In genomic region chr20:61558726-61559125, GRCh38 we compare ENCODE assay signal across 13 cellular contexts.
DNase-seq lines count a peak whose midpoint lies in the region; ATAC-seq and TF ChIP-seq lines count a peak whose summit lies in the region.
"Had no signal": no experiment of that assay in that cellular context is flagged by ENCODE, and none has a peak within 500 bp of the region (broad histone marks: within the 10 kb centered on the region; RNA-seq: fewer than 3 reads in every experiment).

No MANE protein-coding gene starts in this region.

- ATAC-seq in GM18907 (IDR thresholded peaks at IDR 0.05; ENCODE audit: unreplicated experiment), result no peak
- ATAC-seq in HG03565 (IDR thresholded peaks at IDR 0.05; ENCODE audit: unreplicated experiment), result no peak
- ATAC-seq: activated T-cell treated with anti-CD3 and anti-CD28 coated beads, Interleukin-2, amount 50 U/mL, for 4 hours; stimulated activated naive CD8-positive, alpha-beta T cell treated with anti-CD3 and anti-CD28 coated beads, Interleukin-15, amount 100 ng/mL, for 72 hours had no signal

- peak overlapping the region; percentile 51; the same call in 1 of the 2 replicates for H3K27ac Mint-ChIP-seq in HFFc6
- H3K27ac Mint-ChIP-seq: mesothelial cell of epicardium; stimulated activated naive CD8-positive, alpha-beta T cell treated with anti-CD3 and anti-CD28 coated beads, Interleukin-15, amount 100 ng/mL, for 72 hours had no signal

- H3K36me3 Mint-ChIP-seq in HFFc6 (ENCODE audit: low read depth), result no peaks in the 10 kb centered on the region
- H3K36me3 Mint-ChIP-seq: mesothelial cell of epicardium had no signal

- peaks cover 63% of the 10 kb centered on the region for H3K4me1 Mint-ChIP-seq in HFFc6 (ENCODE audit: low read depth)
- H3K4me1 Mint-ChIP-seq: mesothelial cell of epicardium; stimulated activated naive CD8-positive, alpha-beta T cell treated with anti-CD3 and anti-CD28 coated beads, Interleukin-15, amount 100 ng/mL, for 72 hours had no signal

- 0 out of 2 replicates have a peak overlapping the region, but pooled peaks have one; percentile 15 for H3K4me3 Mint-ChIP-seq in HFFc6
- H3K4me3 Mint-ChIP-seq: activated T-cell treated with anti-CD3 and anti-CD28 coated beads, Interleukin-2, amount 50 U/mL, for 4 hours; mesothelial cell of epicardium; stimulated activated naive CD8-positive, alpha-beta T cell treated with anti-CD3 and anti-CD28 coated beads, Interleukin-15, amount 100 ng/mL, for 72 hours had no signal

- DNase-seq in A172 (ENCODE audit: low spot score), result peak; percentile 65
- peak; percentile 46 for DNase-seq in HFFc6
- DNase-seq in SW480 (ENCODE audit: low spot score), result peak; percentile 33
- peak; percentile 42 for DNase-seq in iPS-NIHi7 (ENCODE audit: extremely low spot score)
- DNase-seq in pons (ENCODE audit: low spot score), result no peak
- no peak for DNase-seq in GOT3 (lab: John Stamatoyannopoulos, UW)
- DNase-seq: activated T-cell treated with anti-CD3 and anti-CD28 coated beads, Interleukin-2, amount 50 U/mL, for 4 hours; dermis blood vessel endothelial cell; SK-N-SH; stimulated activated naive CD8-positive, alpha-beta T cell treated with anti-CD3 and anti-CD28 coated beads, Interleukin-15, amount 100 ng/mL, for 72 hours had no signal

- H3K27me3 Mint-ChIP-seq in HFFc6 (ENCODE audit: insufficient read depth), result peaks cover 1% of the 10 kb centered on the region
- H3K27me3 Mint-ChIP-seq: stimulated activated naive CD8-positive, alpha-beta T cell treated with anti-CD3 and anti-CD28 coated beads, Interleukin-15, amount 100 ng/mL, for 72 hours had no signal

- TF ChIP-seq CTCF in HFFc6 (IDR thresholded peaks at IDR 0.05), result no peak

- no peaks in the 10 kb centered on the region for H3K9me3 Mint-ChIP-seq in HFFc6
- H3K9me3 Mint-ChIP-seq: activated T-cell treated with anti-CD3 and anti-CD28 coated beads, Interleukin-2, amount 50 U/mL, for 4 hours; mesothelial cell of epicardium; stimulated activated naive CD8-positive, alpha-beta T cell treated with anti-CD3 and anti-CD28 coated beads, Interleukin-15, amount 100 ng/mL, for 72 hours had no signal

Comparison
In these comparisons a context has a peak if more than half of its experiments do, and no peak if none do; other contexts are left out.
1. DNase-seq: peak in A172 (single experiment), HFFc6 (single experiment), SW480 (single experiment) and iPS-NIHi7 (single experiment); none in pons (single experiment) and GOT3 (single experiment).